ENCODE assay signal across 16 cellular contexts in genomic region chr1:66575739-66576138, GRCh38. TPM values are rescaled to one million over a fixed set of nuclear protein-coding genes. Genes with fewer than 3 reads are reported as not detected.
DNase-seq lines count a peak whose midpoint lies in the region; ATAC-seq and TF ChIP-seq lines count a peak whose summit lies in the region.
"Had no signal": no experiment of that assay in that cellular context is flagged by ENCODE, and none has a peak within 500 bp of the region (broad histone marks: within the 10 kb centered on the region; RNA-seq: fewer than 3 reads in every experiment).

No MANE protein-coding gene starts in this region.

- TF ChIP-seq CTCF in right atrium auricular region (IDR thresholded peaks at IDR 0.05) = no peak
- no peak for TF ChIP-seq CTCF in smooth muscle cell (IDR thresholded peaks at IDR 0.05; ENCODE audit: borderline replicate concordance, insufficient read depth, poor library complexity, severe bottlenecking)

- H3K79me2 ChIP-seq in smooth muscle cell (ENCODE audit: low read depth) = no peaks in the 10 kb centered on the region

- H3K9ac ChIP-seq in smooth muscle cell (ENCODE audit: low read depth) = no peak overlapping the region
- H3K9ac ChIP-seq: BLaER1 treated with 17β-estradiol and CSF1 and Interleukin-3, amounts not matched to agents 10 nM and 100 nM had no signal

- intact Hi-C loops in left cardiac atrium (cut with DNase I) = no loop called here

- peaks cover 0 to 14% of the 10 kb centered on the region in 2 donors for H3K4me1 ChIP-seq in right atrium auricular region
- peaks cover 7% of the 10 kb centered on the region for H3K4me1 ChIP-seq in smooth muscle cell (ENCODE audit: low read depth)
- H3K4me1 ChIP-seq: tibial nerve had no signal

- H3K4me3 ChIP-seq in right atrium auricular region = no peak overlapping the region
- no peak overlapping the region for H3K4me3 ChIP-seq in smooth muscle cell
- H3K4me3 ChIP-seq: BLaER1 treated with 17β-estradiol and CSF1 and Interleukin-3, amounts not matched to agents 10 nM and 100 nM; mucosa of descending colon; tibial nerve had no signal

- peak; percentile 36 for DNase-seq in left cardiac atrium
- no peak for DNase-seq in right atrium auricular region (ENCODE audit: low spot score)
- peak; percentile 38 for DNase-seq in OCI-M1 (lab: John Stamatoyannopoulos, UW)
- no peak for DNase-seq in smooth muscle cell (lab: John Stamatoyannopoulos, UW; ENCODE audit: unreplicated experiment)
- no peak for DNase-seq in ACHN
- no peak for DNase-seq in cerebellar nuclear complex (lab: John Stamatoyannopoulos, UW)
- no peak for DNase-seq in activated CD4-positive, alpha-beta T cell treated with anti-CD3 and anti-CD28 coated beads for 48 hours
- DNase-seq: activated CD4-positive, alpha-beta T cell treated with anti-CD3 and anti-CD28 coated beads, Interleukin-2, amount 50 U/mL, for 1 hour; activated naive CD4-positive, alpha-beta T cell; cortex of kidney; mucosa of descending colon; NCI-H524 treated with DMSO at 0.1 percent for 48 hours; SW 1271 had no signal

- in situ Hi-C loops in ACHN (cut with HindIII; ENCODE audit: low pct_ligation_motif_present, low pct_unique_long_range_greater_than_20kb, low sequenced_read_pairs) = no loop called here

- 1% methylated on average over 4 of the region's 4 CpGs for WGBS in smooth muscle cell (ENCODE audit: low lambda C conversion rate)

- H3K27ac ChIP-seq in right atrium auricular region (no peak overlapping the region), smooth muscle cell (ENCODE audit: low read depth) (peak overlapping the region; percentile 77)
- H3K27ac ChIP-seq: BLaER1 treated with 17β-estradiol and CSF1 and Interleukin-3, amounts not matched to agents 10 nM and 100 nM; tibial nerve had no signal

- H3K36me3 ChIP-seq in right atrium auricular region (no peaks in the 10 kb centered on the region), smooth muscle cell (ENCODE audit: low read depth) (no peaks in the 10 kb centered on the region)
- H3K36me3 ChIP-seq: BLaER1 treated with 17β-estradiol and CSF1 and Interleukin-3, amounts not matched to agents 10 nM and 100 nM; tibial nerve had no signal

- no peaks in the 10 kb centered on the region for H4K20me1 ChIP-seq in smooth muscle cell (ENCODE audit: low read depth)
- H4K20me1 ChIP-seq: BLaER1 treated with 17β-estradiol and CSF1 and Interleukin-3, amounts not matched to agents 10 nM and 100 nM had no signal

- no peaks in the 10 kb centered on the region for H3K9me3 ChIP-seq in right atrium auricular region
- no peaks in the 10 kb centered on the region for H3K9me3 ChIP-seq in smooth muscle cell (replicated peaks; ENCODE audit: low read depth)
- H3K9me3 ChIP-seq: BLaER1 treated with 17β-estradiol and CSF1 and Interleukin-3, amounts not matched to agents 10 nM and 100 nM; mucosa of descending colon; tibial nerve had no signal

- H3K27me3 ChIP-seq in right atrium auricular region = no peaks in the 10 kb centered on the region
- H3K27me3 ChIP-seq in smooth muscle cell (ENCODE audit: low read depth) = no peaks in the 10 kb centered on the region
- H3K27me3 ChIP-seq: BLaER1 treated with 17β-estradiol and CSF1 and Interleukin-3, amounts not matched to agents 10 nM and 100 nM; tibial nerve had no signal

- H3F3A ChIP-seq in smooth muscle cell (ENCODE audit: low read depth) = peaks cover 15% of the 10 kb centered on the region

- no peak overlapping the region for H2AFZ ChIP-seq in smooth muscle cell (ENCODE audit: low read depth)

- ATAC-seq in left cardiac atrium (peak; percentile 27 to 97), esophagus mucosa (peak; percentile 96)
- ATAC-seq: mucosa of descending colon had no signal

- H3K4me2 ChIP-seq in smooth muscle cell = peak overlapping the region; percentile 65

RNA-seq across cellular contexts. Expression of gene SGIP1, which starts 41.8 kb away (rescaled TPM):
- total RNA-seq in left cardiac atrium (1 to 10 TPM; 3.4 to 4.9 TPM), right atrium auricular region (1 to 10 TPM; 1.3 to 6.2 TPM), esophagus mucosa (1.4 TPM), smooth muscle cell (3.5 and 6.1 TPM in 2 replicates)
- polyA plus RNA-seq in smooth muscle cell = 0.89 and 2.2 TPM in 2 replicates

Comparison
In these comparisons a context has a peak if more than half of its experiments do, and no peak if none do; other contexts are left out.
1. DNase-seq: peak in left cardiac atrium (single experiment) and OCI-M1 (single experiment); none in right atrium auricular region (single experiment), smooth muscle cell (single experiment), ACHN (single experiment), cerebellar nuclear complex (0 of 2) and activated CD4-positive, alpha-beta T cell treated with anti-CD3 and anti-CD28 coated beads for 48 hours (single experiment).